In genomic region chr17:20187049-20187448, GRCh38 we compare ENCODE assay signal across 24 cellular contexts.
A peak's percentile ranks its signal among the peaks of the same experiment; 100 is the strongest.
DNase-seq lines count a peak whose midpoint lies in the region; ATAC-seq and TF ChIP-seq lines count a peak whose summit lies in the region.
"Had no signal": no experiment of that assay in that cellular context is flagged by ENCODE, and none has a peak within 500 bp of the region (broad histone marks: within the 10 kb centered on the region; RNA-seq: fewer than 3 reads in every experiment).

No MANE protein-coding gene starts in this region.

- H3K9me3 Mint-ChIP-seq in H9 (no peaks in the 10 kb centered on the region; a peak in 1 of 5 replicates), nephron progenitor cell (no peaks in the 10 kb centered on the region)
- H3K9me3 Mint-ChIP-seq: activated CD8-positive, alpha-beta T cell treated with anti-CD3 and anti-CD28 coated beads for 36 hours; activated naive CD8-positive, alpha-beta T cell treated with anti-CD3 and anti-CD28 coated beads, Interleukin-2, amount 10 ng/mL, durations not matched to agents 7 days and 5 days had no signal

- peaks cover 10% of the 10 kb centered on the region for H3K79me1 ChIP-seq in H9 (ENCODE audit: insufficient read depth, low read depth, low read length, poor library complexity, severe bottlenecking)

- H2BK120ac ChIP-seq in H9 (ENCODE audit: low read depth, low read length, poor library complexity, severe bottlenecking) = no peak overlapping the region

- ATAC-seq in thoracic aorta (ENCODE audit: insufficient number of reproducible peaks, low FRiP score, low read depth) = peak; percentile 42
- ATAC-seq: activated CD8-positive, alpha-beta T cell treated with anti-CD3 and anti-CD28 coated beads for 36 hours; left colon had no signal

- peaks cover 21% of the 10 kb centered on the region for H3K4me1 ChIP-seq in H9 (ENCODE audit: insufficient read depth, low read length)
- peaks cover 0 to 17% of the 10 kb centered on the region in 2 donors for H3K4me1 ChIP-seq in ascending aorta
- peaks cover 29 to 58% of the 10 kb centered on the region in 2 donors for H3K4me1 ChIP-seq in thoracic aorta (ENCODE audit: control insufficient read depth in 1 of 2, low read depth in 2 of 2)
- H3K4me1 ChIP-seq in prostate gland (replicated peaks) = no peaks in the 10 kb centered on the region
- H3K4me1 ChIP-seq: colonic mucosa had no signal

- WGBS in H9 (ENCODE audit: extremely low coverage, insufficient read length, low lambda C conversion rate) = no CpG with 5 or more reads among the region's 4 CpGs
- 66% methylated on average over 4 of the region's 4 CpGs for WGBS in prostate gland

- no peak overlapping the region for H3K18ac ChIP-seq in H9 (ENCODE audit: insufficient read length, low read depth, low read length)

- no peak overlapping the region for H3K9ac ChIP-seq in H9 (ENCODE audit: extremely low read depth, insufficient read length, low read length)
- H3K9ac ChIP-seq: BLaER1 treated with 17β-estradiol and CSF1 and Interleukin-3, amounts not matched to agents 10 nM and 100 nM had no signal

- H3K27me3 Mint-ChIP-seq in H9 (ENCODE audit: low read depth) (no peaks in the 10 kb centered on the region), nephron progenitor cell (ENCODE audit: low read depth, poor library complexity) (no peaks in the 10 kb centered on the region)
- H3K27me3 Mint-ChIP-seq: activated CD8-positive, alpha-beta T cell treated with anti-CD3 and anti-CD28 coated beads for 36 hours had no signal

- H2AK5ac ChIP-seq in H9 (ENCODE audit: insufficient read length, low read length) = no peak overlapping the region

- H3K56ac ChIP-seq in H9 (ENCODE audit: insufficient read length, low read depth, low read length) = no peak overlapping the region

- TF ChIP-seq CTCF in H9 (conservative IDR thresholded peaks at IDR 0.05) = no peak
- TF ChIP-seq CTCF in ascending aorta (IDR thresholded peaks at IDR 0.05) = no peak
- TF ChIP-seq CTCF in fibroblast of the aortic adventitia (IDR thresholded peaks at IDR 0.05; ENCODE audit: insufficient read depth, low read length) = no peak
- no peak for TF ChIP-seq CTCF in thoracic aorta (IDR thresholded peaks at IDR 0.05)
- TF ChIP-seq CTCF in nephron progenitor cell (IDR thresholded peaks at IDR 0.05) = no peak
- TF ChIP-seq CTCF in prostate gland (IDR thresholded peaks at IDR 0.05) = no peak

- DNase-seq in H9 (no peak), ascending aorta (ENCODE audit: low spot score in 2 of 2) (no peak), fibroblast of the aortic adventitia (ENCODE audit: low read depth) (peak; percentile 25), thoracic aorta (ENCODE audit: low spot score) (no peak), nephron progenitor cell (no peak), NCI-H2029 (lab: John Stamatoyannopoulos, UW) (no peak), prostate gland (ENCODE audit: low spot score) (no peak)
- no peak for DNase-seq in stimulated activated CD4-positive, alpha-beta T cell treated with anti-CD3 and anti-CD28 coated beads, Interleukin-12 subunit alpha, Interleukin-12 subunit beta, amount 100 ng/mL, for 4 hours
- DNase-seq: activated CD8-positive, alpha-beta T cell treated with anti-CD3 and anti-CD28 coated beads for 36 hours; activated naive CD8-positive, alpha-beta T cell treated with anti-CD3 and anti-CD28 coated beads, Interleukin-2, amount 10 ng/mL, durations not matched to agents 7 days and 5 days; activated T-cell treated with anti-CD3 and anti-CD28 coated beads, Interleukin-2, amount 50 U/mL, for 48 hours; colonic mucosa; KBM-7; left colon; NCI-H1092; NCI-H2107; NCI-H82; occipital lobe; RPMI8226; sigmoid colon; T-helper 1 cell; WERI-Rb-1 had no signal

- no peak overlapping the region for H3K27ac ChIP-seq in H9 (ENCODE audit: insufficient read length, low read depth, low read length)
- H3K27ac ChIP-seq in ascending aorta = peak overlapping the region; percentile 52 to 55
- H3K27ac ChIP-seq in thoracic aorta = peak overlapping the region in 1 of 2 donors; percentile 39
- no peak overlapping the region for H3K27ac ChIP-seq in prostate gland
- H3K27ac ChIP-seq: BLaER1 treated with 17β-estradiol and CSF1 and Interleukin-3, amounts not matched to agents 10 nM and 100 nM; colonic mucosa; epithelial cell of prostate; sigmoid colon; WERI-Rb-1 had no signal

- no peaks in the 10 kb centered on the region for H3K27me3 ChIP-seq in H9 (ENCODE audit: insufficient read depth, low read length)
- H3K27me3 ChIP-seq in ascending aorta = no peaks in the 10 kb centered on the region
- H3K27me3 ChIP-seq in thoracic aorta (replicated peaks; ENCODE audit: insufficient read depth) = no peaks in the 10 kb centered on the region
- H3K27me3 ChIP-seq in prostate gland (replicated peaks; ENCODE audit: insufficient read depth) = no peaks in the 10 kb centered on the region
- H3K27me3 ChIP-seq: BLaER1 treated with 17β-estradiol and CSF1 and Interleukin-3, amounts not matched to agents 10 nM and 100 nM; colonic mucosa; sigmoid colon had no signal

- no peak overlapping the region for H2BK5ac ChIP-seq in H9 (ENCODE audit: insufficient read length, low read length)

- H3K27ac Mint-ChIP-seq in H9 = peak overlapping the region; percentile 56 to 86 (median 70); a peak in 4 of 7 replicates
- no peak overlapping the region for H3K27ac Mint-ChIP-seq in nephron progenitor cell
- H3K27ac Mint-ChIP-seq: activated CD8-positive, alpha-beta T cell treated with anti-CD3 and anti-CD28 coated beads for 36 hours; activated naive CD8-positive, alpha-beta T cell treated with anti-CD3 and anti-CD28 coated beads, Interleukin-2, amount 10 ng/mL, durations not matched to agents 7 days and 5 days had no signal

- H3K4ac ChIP-seq in H9 (ENCODE audit: low read depth, low read length) = no peak overlapping the region

- H3K9me3 ChIP-seq in H9 (ENCODE audit: control insufficient read depth, low read depth, low read length) (no peaks in the 10 kb centered on the region), ascending aorta (no peaks in the 10 kb centered on the region), thoracic aorta (no peaks in the 10 kb centered on the region), prostate gland (no peaks in the 10 kb centered on the region)
- H3K9me3 ChIP-seq: colonic mucosa, sigmoid colon had no signal

- no peak overlapping the region for H4K91ac ChIP-seq in H9 (ENCODE audit: insufficient read length, low read depth, low read length)

- intact Hi-C loops in ascending aorta (cut with DNase I) (no loop called here), prostate gland (cut with DNase I) (no loop called here)

- no peak overlapping the region for H4K5ac ChIP-seq in H9 (ENCODE audit: insufficient read length, low read depth, low read length)

- no peak overlapping the region for H3K14ac ChIP-seq in H9 (ENCODE audit: insufficient read depth, low read length)

- H3K4me3 ChIP-seq in ascending aorta (no peak overlapping the region), fibroblast of the aortic adventitia (ENCODE audit: low read depth, low read length) (no peak overlapping the region), thoracic aorta (no peak overlapping the region), prostate gland (no peak overlapping the region)
- H3K4me3 ChIP-seq: BLaER1 treated with 17β-estradiol and CSF1 and Interleukin-3, amounts not matched to agents 10 nM and 100 nM; colonic mucosa; sigmoid colon had no signal

- H3K36me3 ChIP-seq in ascending aorta = no peaks in the 10 kb centered on the region
- H3K36me3 ChIP-seq in thoracic aorta = no peaks in the 10 kb centered on the region
- H3K36me3 ChIP-seq in prostate gland = no peaks in the 10 kb centered on the region
- H3K36me3 ChIP-seq: colonic mucosa, sigmoid colon, WERI-Rb-1 had no signal

- H3K4me3 Mint-ChIP-seq in H9 (no peak overlapping the region), nephron progenitor cell (no peak overlapping the region)
- H3K4me3 Mint-ChIP-seq: activated CD8-positive, alpha-beta T cell treated with anti-CD3 and anti-CD28 coated beads for 36 hours; activated naive CD8-positive, alpha-beta T cell treated with anti-CD3 and anti-CD28 coated beads, Interleukin-2, amount 10 ng/mL, durations not matched to agents 7 days and 5 days had no signal

- H3K23ac ChIP-seq in H9 (ENCODE audit: insufficient read length, low read depth, low read length) = no peak overlapping the region

- H3K4me2 ChIP-seq in H9 (ENCODE audit: insufficient read depth, insufficient read length, low read length) = no peak overlapping the region
- H3K4me2 ChIP-seq: BLaER1 treated with 17β-estradiol and CSF1 and Interleukin-3, amounts not matched to agents 10 nM and 100 nM had no signal

- H3K4me1 Mint-ChIP-seq in H9 = peaks cover 50 to 57% of the 10 kb centered on the region in 2 experiments
- H3K4me1 Mint-ChIP-seq in nephron progenitor cell = peaks cover 20% of the 10 kb centered on the region
- H3K4me1 Mint-ChIP-seq: activated naive CD8-positive, alpha-beta T cell treated with anti-CD3 and anti-CD28 coated beads, Interleukin-2, amount 10 ng/mL, durations not matched to agents 7 days and 5 days had no signal

- no peak overlapping the region for H2BK15ac ChIP-seq in H9 (ENCODE audit: low read depth, low read length)

- no peak overlapping the region for H2BK12ac ChIP-seq in H9 (ENCODE audit: insufficient read length, low read depth, low read length)

- no peak overlapping the region for H2AFZ ChIP-seq in H9 (ENCODE audit: low read length)

- no peak overlapping the region for H2BK20ac ChIP-seq in H9 (ENCODE audit: low read depth, low read length, poor library complexity, severe bottlenecking)

- H3K36me3 Mint-ChIP-seq in H9 (ENCODE audit: insufficient read depth in 1 of 3, low read depth in 3 of 3) (peaks cover 0 to 4% (median 3%) of the 10 kb centered on the region in 3 experiments; a peak in 2 of 7 replicates), nephron progenitor cell (ENCODE audit: low read depth) (no peaks in the 10 kb centered on the region)
- H3K36me3 Mint-ChIP-seq: activated naive CD8-positive, alpha-beta T cell treated with anti-CD3 and anti-CD28 coated beads, Interleukin-2, amount 10 ng/mL, durations not matched to agents 7 days and 5 days had no signal

- no peaks in the 10 kb centered on the region for H3K23me2 ChIP-seq in H9 (ENCODE audit: insufficient read length, low read depth, low read length, poor library complexity, severe bottlenecking)

- H4K20me1 ChIP-seq in H9 (ENCODE audit: control insufficient read depth, insufficient read depth, insufficient read length) = no peaks in the 10 kb centered on the region

- no peak overlapping the region for H3T11ph ChIP-seq in H9 (ENCODE audit: low read length)

- TF ChIP-seq POLR2A in prostate gland (IDR thresholded peaks at IDR 0.05) = no peak

- H4K8ac ChIP-seq in H9 (replicated peaks; ENCODE audit: insufficient read length, low read depth, low read length) = no peak overlapping the region

- H3K79me2 ChIP-seq in H9 (ENCODE audit: insufficient read depth, low read length) = peaks cover 24% of the 10 kb centered on the region; the same call in 1 of the 2 replicates

Comparison
In these comparisons a context has a peak if more than half of its experiments do, and no peak if none do; other contexts are left out.
1. H3K27ac ChIP-seq: peak in ascending aorta (2 of 2); none in H9 (single experiment) and prostate gland (0 of 2).